ENCODE assay signal across 1 cellular context in the genomic region with DNA sequence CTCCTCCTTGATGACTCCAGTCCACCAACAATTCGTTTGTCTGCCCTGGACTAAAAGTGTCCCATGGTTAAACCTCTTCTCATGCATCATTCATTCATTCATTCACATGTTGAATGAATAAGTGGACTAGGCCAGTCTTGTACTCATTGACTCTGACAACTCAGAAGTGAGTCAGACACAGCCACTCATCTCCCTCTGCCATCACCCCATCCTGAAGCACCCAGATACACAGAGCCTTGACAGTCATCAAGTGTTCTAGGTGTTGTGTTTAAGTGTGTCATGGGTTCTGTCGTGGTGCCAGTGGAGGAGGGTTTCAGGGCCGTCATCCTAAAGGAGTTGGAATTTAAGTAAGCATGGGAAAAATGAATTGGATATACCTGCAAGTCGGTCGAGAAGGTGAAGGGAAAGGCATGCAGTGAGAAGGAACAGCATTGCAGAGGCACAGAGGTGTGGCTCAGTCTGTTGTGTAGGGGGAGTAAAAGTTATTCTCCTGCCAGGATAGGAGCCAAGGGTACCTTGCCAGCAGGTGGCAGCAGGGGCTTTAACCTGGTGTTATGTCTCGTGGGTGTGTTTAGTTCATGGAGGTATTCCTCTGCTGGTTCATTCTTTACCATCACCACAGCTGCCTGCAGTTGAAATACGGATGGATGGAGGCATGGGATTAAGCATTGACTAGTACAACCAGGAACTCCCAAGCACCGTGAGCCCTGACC.
TF ChIP-seq lines count a peak whose summit lies in the region.

No MANE protein-coding gene starts in this region.

TF ChIP-seq in H1, 55 proteins besides CTCF, POLR2A, EP300 and RAD21 (continued from another document):
- TF ChIP-seq, protein P1, sequence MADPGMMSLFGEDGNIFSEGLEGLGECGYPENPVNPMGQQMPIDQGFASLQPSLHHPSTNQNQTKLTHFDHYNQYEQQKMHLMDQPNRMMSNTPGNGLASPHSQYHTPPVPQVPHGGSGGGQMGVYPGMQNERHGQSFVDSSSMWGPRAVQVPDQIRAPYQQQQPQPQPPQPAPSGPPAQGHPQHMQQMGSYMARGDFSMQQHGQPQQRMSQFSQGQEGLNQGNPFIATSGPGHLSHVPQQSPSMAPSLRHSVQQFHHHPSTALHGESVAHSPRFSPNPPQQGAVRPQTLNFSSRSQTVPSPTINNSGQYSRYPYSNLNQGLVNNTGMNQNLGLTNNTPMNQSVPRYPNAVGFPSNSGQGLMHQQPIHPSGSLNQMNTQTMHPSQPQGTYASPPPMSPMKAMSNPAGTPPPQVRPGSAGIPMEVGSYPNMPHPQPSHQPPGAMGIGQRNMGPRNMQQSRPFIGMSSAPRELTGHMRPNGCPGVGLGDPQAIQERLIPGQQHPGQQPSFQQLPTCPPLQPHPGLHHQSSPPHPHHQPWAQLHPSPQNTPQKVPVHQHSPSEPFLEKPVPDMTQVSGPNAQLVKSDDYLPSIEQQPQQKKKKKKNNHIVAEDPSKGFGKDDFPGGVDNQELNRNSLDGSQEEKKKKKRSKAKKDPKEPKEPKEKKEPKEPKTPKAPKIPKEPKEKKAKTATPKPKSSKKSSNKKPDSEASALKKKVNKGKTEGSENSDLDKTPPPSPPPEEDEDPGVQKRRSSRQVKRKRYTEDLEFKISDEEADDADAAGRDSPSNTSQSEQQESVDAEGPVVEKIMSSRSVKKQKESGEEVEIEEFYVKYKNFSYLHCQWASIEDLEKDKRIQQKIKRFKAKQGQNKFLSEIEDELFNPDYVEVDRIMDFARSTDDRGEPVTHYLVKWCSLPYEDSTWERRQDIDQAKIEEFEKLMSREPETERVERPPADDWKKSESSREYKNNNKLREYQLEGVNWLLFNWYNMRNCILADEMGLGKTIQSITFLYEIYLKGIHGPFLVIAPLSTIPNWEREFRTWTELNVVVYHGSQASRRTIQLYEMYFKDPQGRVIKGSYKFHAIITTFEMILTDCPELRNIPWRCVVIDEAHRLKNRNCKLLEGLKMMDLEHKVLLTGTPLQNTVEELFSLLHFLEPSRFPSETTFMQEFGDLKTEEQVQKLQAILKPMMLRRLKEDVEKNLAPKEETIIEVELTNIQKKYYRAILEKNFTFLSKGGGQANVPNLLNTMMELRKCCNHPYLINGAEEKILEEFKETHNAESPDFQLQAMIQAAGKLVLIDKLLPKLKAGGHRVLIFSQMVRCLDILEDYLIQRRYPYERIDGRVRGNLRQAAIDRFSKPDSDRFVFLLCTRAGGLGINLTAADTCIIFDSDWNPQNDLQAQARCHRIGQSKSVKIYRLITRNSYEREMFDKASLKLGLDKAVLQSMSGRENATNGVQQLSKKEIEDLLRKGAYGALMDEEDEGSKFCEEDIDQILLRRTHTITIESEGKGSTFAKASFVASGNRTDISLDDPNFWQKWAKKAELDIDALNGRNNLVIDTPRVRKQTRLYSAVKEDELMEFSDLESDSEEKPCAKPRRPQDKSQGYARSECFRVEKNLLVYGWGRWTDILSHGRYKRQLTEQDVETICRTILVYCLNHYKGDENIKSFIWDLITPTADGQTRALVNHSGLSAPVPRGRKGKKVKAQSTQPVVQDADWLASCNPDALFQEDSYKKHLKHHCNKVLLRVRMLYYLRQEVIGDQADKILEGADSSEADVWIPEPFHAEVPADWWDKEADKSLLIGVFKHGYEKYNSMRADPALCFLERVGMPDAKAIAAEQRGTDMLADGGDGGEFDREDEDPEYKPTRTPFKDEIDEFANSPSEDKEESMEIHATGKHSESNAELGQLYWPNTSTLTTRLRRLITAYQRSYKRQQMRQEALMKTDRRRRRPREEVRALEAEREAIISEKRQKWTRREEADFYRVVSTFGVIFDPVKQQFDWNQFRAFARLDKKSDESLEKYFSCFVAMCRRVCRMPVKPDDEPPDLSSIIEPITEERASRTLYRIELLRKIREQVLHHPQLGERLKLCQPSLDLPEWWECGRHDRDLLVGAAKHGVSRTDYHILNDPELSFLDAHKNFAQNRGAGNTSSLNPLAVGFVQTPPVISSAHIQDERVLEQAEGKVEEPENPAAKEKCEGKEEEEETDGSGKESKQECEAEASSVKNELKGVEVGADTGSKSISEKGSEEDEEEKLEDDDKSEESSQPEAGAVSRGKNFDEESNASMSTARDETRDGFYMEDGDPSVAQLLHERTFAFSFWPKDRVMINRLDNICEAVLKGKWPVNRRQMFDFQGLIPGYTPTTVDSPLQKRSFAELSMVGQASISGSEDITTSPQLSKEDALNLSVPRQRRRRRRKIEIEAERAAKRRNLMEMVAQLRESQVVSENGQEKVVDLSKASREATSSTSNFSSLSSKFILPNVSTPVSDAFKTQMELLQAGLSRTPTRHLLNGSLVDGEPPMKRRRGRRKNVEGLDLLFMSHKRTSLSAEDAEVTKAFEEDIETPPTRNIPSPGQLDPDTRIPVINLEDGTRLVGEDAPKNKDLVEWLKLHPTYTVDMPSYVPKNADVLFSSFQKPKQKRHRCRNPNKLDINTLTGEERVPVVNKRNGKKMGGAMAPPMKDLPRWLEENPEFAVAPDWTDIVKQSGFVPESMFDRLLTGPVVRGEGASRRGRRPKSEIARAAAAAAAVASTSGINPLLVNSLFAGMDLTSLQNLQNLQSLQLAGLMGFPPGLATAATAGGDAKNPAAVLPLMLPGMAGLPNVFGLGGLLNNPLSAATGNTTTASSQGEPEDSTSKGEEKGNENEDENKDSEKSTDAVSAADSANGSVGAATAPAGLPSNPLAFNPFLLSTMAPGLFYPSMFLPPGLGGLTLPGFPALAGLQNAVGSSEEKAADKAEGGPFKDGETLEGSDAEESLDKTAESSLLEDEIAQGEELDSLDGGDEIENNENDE (IDR thresholded peaks at IDR 0.05; ENCODE audit: insufficient replicate concordance, low read length) = no peak
- TF ChIP-seq TCF12 (IDR thresholded peaks at IDR 0.05; ENCODE audit: low read depth, low read length) (no peak), RBBP5 (IDR thresholded peaks at IDR 0.05; ENCODE audit: borderline replicate concordance, low read depth, low read length) (no peak), CBX8 (IDR thresholded peaks at IDR 0.05; ENCODE audit: borderline replicate concordance, low read depth, low read length) (no peak), SIX5 (IDR thresholded peaks at IDR 0.05; ENCODE audit: low read depth, low read length) (no peak), TEAD4 (IDR thresholded peaks at IDR 0.05; ENCODE audit: low read depth, low read length) (no peak), BRCA1 (IDR thresholded peaks at IDR 0.05; ENCODE audit: low read depth, low read length) (no peak), SIN3A (conservative IDR thresholded peaks at IDR 0.05 in 1 of 2, IDR thresholded peaks at IDR 0.05 in 1 of 2; ENCODE audit: low read depth in 1 of 2, low read length in 2 of 2) (no peak), RXRA (IDR thresholded peaks at IDR 0.05; ENCODE audit: insufficient read depth, low read depth, low read length) (no peak)
- TF ChIP-seq, protein P2, sequence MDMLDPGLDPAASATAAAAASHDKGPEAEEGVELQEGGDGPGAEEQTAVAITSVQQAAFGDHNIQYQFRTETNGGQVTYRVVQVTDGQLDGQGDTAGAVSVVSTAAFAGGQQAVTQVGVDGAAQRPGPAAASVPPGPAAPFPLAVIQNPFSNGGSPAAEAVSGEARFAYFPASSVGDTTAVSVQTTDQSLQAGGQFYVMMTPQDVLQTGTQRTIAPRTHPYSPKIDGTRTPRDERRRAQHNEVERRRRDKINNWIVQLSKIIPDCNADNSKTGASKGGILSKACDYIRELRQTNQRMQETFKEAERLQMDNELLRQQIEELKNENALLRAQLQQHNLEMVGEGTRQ (IDR thresholded peaks at IDR 0.05; ENCODE audit: low read length) = no peak
